ENCODE assay signal across 7 cellular contexts in the genomic region with DNA sequence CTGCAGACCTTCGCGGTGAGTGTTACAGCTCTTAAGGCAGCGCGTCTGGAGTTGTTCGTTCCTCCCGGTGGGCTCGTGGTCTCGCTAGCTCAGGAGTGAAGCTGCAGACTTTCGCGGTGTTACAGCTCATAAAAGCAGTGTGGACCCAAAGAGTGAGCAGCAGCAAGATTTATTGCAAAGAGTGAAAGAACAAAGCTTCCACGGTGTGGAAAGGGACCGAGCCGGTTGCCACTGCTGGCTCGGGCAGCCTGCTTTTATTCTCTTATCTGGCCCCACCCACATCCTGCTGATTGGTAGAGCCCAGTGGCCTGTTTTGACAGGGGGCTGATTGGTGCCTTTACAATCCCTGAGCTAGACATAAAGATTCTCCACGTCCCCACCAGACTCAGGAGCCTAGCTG. TPM values are rescaled to one million over a fixed set of nuclear protein-coding genes. Genes with fewer than 3 reads are reported as not detected.
DNase-seq lines count a peak whose midpoint lies in the region; ATAC-seq and TF ChIP-seq lines count a peak whose summit lies in the region.
"Not testable (repeated sequence)": the region's sequence is repeated elsewhere in the genome, so short reads cannot be mapped to it uniquely, and the experiment has no call there.

No MANE protein-coding gene starts in this region.

- not testable (repeated sequence) for H3K27me3 Mint-ChIP-seq in CD8-positive, alpha-beta T cell (ENCODE audit: low read depth); T-helper 2 cell treated with Interferon-gamma antibody and Interleukin-4, amounts not matched to agents 5 μg/mL and 100 μg/mL, for 36 hours (ENCODE audit: low read depth)
- peaks cover 10% of the 10 kb centered on the region for H3K27me3 Mint-ChIP-seq in activated CD8-positive, alpha-beta T cell treated with anti-CD3 and anti-CD28 coated beads, Interleukin-2, amount 10 ng/mL, durations not matched to agents 7 days and 5 days (ENCODE audit: low read depth)
- peaks cover 25% of the 10 kb centered on the region for H3K27me3 Mint-ChIP-seq in activated naive CD4-positive, alpha-beta T cell treated with anti-CD3 and anti-CD28 coated beads, Interleukin-2, amount 10 ng/mL, durations not matched to agents 7 days and 5 days
- peaks cover 34% of the 10 kb centered on the region for H3K27me3 Mint-ChIP-seq in central memory CD8-positive, alpha-beta T cell
- H3K27me3 Mint-ChIP-seq in naive thymus-derived CD4-positive, alpha-beta T cell: peaks cover 0 to 12% (median 0%) of the 10 kb centered on the region in 5 donors

- WGBS in spleen, 5 donors: 40 to 58% (median 48%) methylated on average over 12 to 15 of the region's 15 CpGs

- not testable (repeated sequence) for ATAC-seq in CD8-positive, alpha-beta T cell; activated CD8-positive, alpha-beta T cell treated with anti-CD3 and anti-CD28 coated beads, Interleukin-2, amount 10 ng/mL, durations not matched to agents 7 days and 5 days; central memory CD8-positive, alpha-beta T cell (replicated peaks; ENCODE audit: extremely low read depth, poor library complexity, severe bottlenecking); naive thymus-derived CD4-positive, alpha-beta T cell

- not testable (repeated sequence) for H3K9me3 Mint-ChIP-seq in CD8-positive, alpha-beta T cell; T-helper 2 cell treated with Interferon-gamma antibody and Interleukin-4, amounts not matched to agents 5 μg/mL and 100 μg/mL, for 36 hours; activated CD8-positive, alpha-beta T cell treated with anti-CD3 and anti-CD28 coated beads, Interleukin-2, amount 10 ng/mL, durations not matched to agents 7 days and 5 days (ENCODE audit: insufficient read depth); activated naive CD4-positive, alpha-beta T cell treated with anti-CD3 and anti-CD28 coated beads, Interleukin-2, amount 10 ng/mL, durations not matched to agents 7 days and 5 days; central memory CD8-positive, alpha-beta T cell; naive thymus-derived CD4-positive, alpha-beta T cell

- POLR2A ChIA-PET in CD8-positive, alpha-beta T cell (lab: Charles Lee); activated CD8-positive, alpha-beta T cell treated with anti-CD3 and anti-CD28 coated beads, Interleukin-2, amount 10 ng/mL, durations not matched to agents 7 days and 5 days (lab: Charles Lee); naive thymus-derived CD4-positive, alpha-beta T cell (lab: Charles Lee): not testable (repeated sequence)

- not testable (repeated sequence) for TF ChIP-seq POLR2A in spleen (IDR thresholded peaks at IDR 0.05)

- H3K36me3 ChIP-seq in CD8-positive, alpha-beta T cell (ENCODE audit: insufficient read depth, low read length); naive thymus-derived CD4-positive, alpha-beta T cell (ENCODE audit: control insufficient read depth in 2 of 3, insufficient read depth in 3 of 3, low read length in 3 of 3); spleen: not testable (repeated sequence)

- not testable (repeated sequence) for H3K36me3 Mint-ChIP-seq in CD8-positive, alpha-beta T cell; T-helper 2 cell treated with Interferon-gamma antibody and Interleukin-4, amounts not matched to agents 5 μg/mL and 100 μg/mL, for 36 hours (ENCODE audit: low read depth); activated CD8-positive, alpha-beta T cell treated with anti-CD3 and anti-CD28 coated beads, Interleukin-2, amount 10 ng/mL, durations not matched to agents 7 days and 5 days (ENCODE audit: low read depth); activated naive CD4-positive, alpha-beta T cell treated with anti-CD3 and anti-CD28 coated beads, Interleukin-2, amount 10 ng/mL, durations not matched to agents 7 days and 5 days; central memory CD8-positive, alpha-beta T cell (ENCODE audit: insufficient read depth); naive thymus-derived CD4-positive, alpha-beta T cell

- H3K4me1 ChIP-seq in CD8-positive, alpha-beta T cell (ENCODE audit: insufficient read depth, low read length); naive thymus-derived CD4-positive, alpha-beta T cell (ENCODE audit: control insufficient read depth in 2 of 2, insufficient read depth in 2 of 2, low read length in 2 of 2); spleen: not testable (repeated sequence)

- H3K27ac ChIP-seq in CD8-positive, alpha-beta T cell (ENCODE audit: low read depth, low read length); naive thymus-derived CD4-positive, alpha-beta T cell (ENCODE audit: low read depth, low read length); spleen: not testable (repeated sequence)

- H3K4me3 ChIP-seq in CD8-positive, alpha-beta T cell (ENCODE audit: low read depth, low read length); naive thymus-derived CD4-positive, alpha-beta T cell (ENCODE audit: low read length); spleen: not testable (repeated sequence)

- TF ChIP-seq CTCF in CD8-positive, alpha-beta T cell (IDR thresholded peaks at IDR 0.05); spleen (IDR thresholded peaks at IDR 0.05 in 8 of 11, conservative IDR thresholded peaks at IDR 0.05 in 3 of 11): not testable (repeated sequence)

- CTCF ChIA-PET in CD8-positive, alpha-beta T cell (lab: Charles Lee); activated CD8-positive, alpha-beta T cell treated with anti-CD3 and anti-CD28 coated beads, Interleukin-2, amount 10 ng/mL, durations not matched to agents 7 days and 5 days (lab: Charles Lee); activated naive CD4-positive, alpha-beta T cell treated with anti-CD3 and anti-CD28 coated beads, Interleukin-2, amount 10 ng/mL, durations not matched to agents 7 days and 5 days (lab: Charles Lee); naive thymus-derived CD4-positive, alpha-beta T cell (lab: Charles Lee): not testable (repeated sequence)

- not testable (repeated sequence) for H3K27ac Mint-ChIP-seq in CD8-positive, alpha-beta T cell; T-helper 2 cell treated with Interferon-gamma antibody and Interleukin-4, amounts not matched to agents 5 μg/mL and 100 μg/mL, for 36 hours; activated CD8-positive, alpha-beta T cell treated with anti-CD3 and anti-CD28 coated beads, Interleukin-2, amount 10 ng/mL, durations not matched to agents 7 days and 5 days; activated naive CD4-positive, alpha-beta T cell treated with anti-CD3 and anti-CD28 coated beads, Interleukin-2, amount 10 ng/mL, durations not matched to agents 7 days and 5 days; central memory CD8-positive, alpha-beta T cell (ENCODE audit: low read depth)
- peak overlapping the region in 2 of 9 donors; percentile 15 to 69 for H3K27ac Mint-ChIP-seq in naive thymus-derived CD4-positive, alpha-beta T cell

- DNase-seq in CD8-positive, alpha-beta T cell; T-helper 2 cell treated with Interferon-gamma antibody and Interleukin-4, amounts not matched to agents 5 μg/mL and 100 μg/mL, for 36 hours (ENCODE audit: low spot score); activated CD8-positive, alpha-beta T cell treated with anti-CD3 and anti-CD28 coated beads, Interleukin-2, amount 10 ng/mL, durations not matched to agents 7 days and 5 days; activated naive CD4-positive, alpha-beta T cell treated with anti-CD3 and anti-CD28 coated beads, Interleukin-2, amount 10 ng/mL, durations not matched to agents 7 days and 5 days; central memory CD8-positive, alpha-beta T cell (ENCODE audit: low spot score in 2 of 2); naive thymus-derived CD4-positive, alpha-beta T cell: not testable (repeated sequence)
- peak; percentile 16 for DNase-seq in spleen

- H3K27me3 ChIP-seq in CD8-positive, alpha-beta T cell (ENCODE audit: insufficient read depth, low read length); naive thymus-derived CD4-positive, alpha-beta T cell (ENCODE audit: control insufficient read depth in 2 of 2, insufficient read depth in 2 of 2, low read length in 2 of 2); spleen (replicated peaks in 1 of 7): not testable (repeated sequence)

- peak overlapping the region; percentile 70 for H3K4me3 Mint-ChIP-seq in CD8-positive, alpha-beta T cell
- peak overlapping the region; percentile 57 for H3K4me3 Mint-ChIP-seq in T-helper 2 cell treated with Interferon-gamma antibody and Interleukin-4, amounts not matched to agents 5 μg/mL and 100 μg/mL, for 36 hours
- peak overlapping the region; percentile 24 for H3K4me3 Mint-ChIP-seq in activated CD8-positive, alpha-beta T cell treated with anti-CD3 and anti-CD28 coated beads, Interleukin-2, amount 10 ng/mL, durations not matched to agents 7 days and 5 days
- peak overlapping the region; percentile 22 for H3K4me3 Mint-ChIP-seq in activated naive CD4-positive, alpha-beta T cell treated with anti-CD3 and anti-CD28 coated beads, Interleukin-2, amount 10 ng/mL, durations not matched to agents 7 days and 5 days
- peak overlapping the region; percentile 23 for H3K4me3 Mint-ChIP-seq in central memory CD8-positive, alpha-beta T cell
- H3K4me3 Mint-ChIP-seq in naive thymus-derived CD4-positive, alpha-beta T cell: peak overlapping the region in 9 of 10 donors; percentile 32 to 80 (median 64)

- not testable (repeated sequence) for H3K9me3 ChIP-seq in CD8-positive, alpha-beta T cell (ENCODE audit: low read length); naive thymus-derived CD4-positive, alpha-beta T cell (ENCODE audit: control insufficient read depth in 2 of 3, low read length in 3 of 3); spleen

- H3K4me1 Mint-ChIP-seq in CD8-positive, alpha-beta T cell (ENCODE audit: low read depth); T-helper 2 cell treated with Interferon-gamma antibody and Interleukin-4, amounts not matched to agents 5 μg/mL and 100 μg/mL, for 36 hours (ENCODE audit: low read depth); activated CD8-positive, alpha-beta T cell treated with anti-CD3 and anti-CD28 coated beads, Interleukin-2, amount 10 ng/mL, durations not matched to agents 7 days and 5 days (ENCODE audit: low read depth); activated naive CD4-positive, alpha-beta T cell treated with anti-CD3 and anti-CD28 coated beads, Interleukin-2, amount 10 ng/mL, durations not matched to agents 7 days and 5 days; central memory CD8-positive, alpha-beta T cell; naive thymus-derived CD4-positive, alpha-beta T cell: not testable (repeated sequence)

- intact Hi-C loops in CD8-positive, alpha-beta T cell (cut with DNase I, micrococcal nuclease); naive thymus-derived CD4-positive, alpha-beta T cell (cut with micrococcal nuclease); spleen (cut with DNase I; ENCODE audit: low total_unique reads): not testable (repeated sequence)

RNA-seq across cellular contexts. Expression of gene ATP5PO, which starts 47.8 kb away (rescaled TPM):
- 100 to 1,000 TPM; 129 to 143 TPM for total RNA-seq in CD8-positive, alpha-beta T cell
- total RNA-seq in activated CD8-positive, alpha-beta T cell treated with anti-CD3 and anti-CD28 coated beads, Interleukin-2, amount 10 ng/mL, durations not matched to agents 7 days and 5 days: 100 to 1,000 TPM; 229 to 231 TPM
- 100 to 1,000 TPM; 123 to 185 (median 157) TPM for total RNA-seq in naive thymus-derived CD4-positive, alpha-beta T cell
- polyA plus RNA-seq in naive thymus-derived CD4-positive, alpha-beta T cell: 100 to 1,000 TPM; 366 to 449 TPM
- total RNA-seq in spleen: 100 to 1,000 TPM in 6 of 7 donors, 10 to 100 TPM in 1; 97.6 to 154 (median 125) TPM
- 100 to 1,000 TPM; 245 to 286 (median 255) TPM for polyA plus RNA-seq in spleen
